In genomic region chr9:122122903-122123632, GRCh38 we compare ENCODE assay signal across 8 cellular contexts. TPM values are rescaled to one million over a fixed set of nuclear protein-coding genes. Genes with fewer than 3 reads are reported as not detected.
DNase-seq lines count a peak whose midpoint lies in the region; ATAC-seq and TF ChIP-seq lines count a peak whose summit lies in the region.

No MANE protein-coding gene starts in this region.

- H3K9me3 Mint-ChIP-seq in Calu3 (ENCODE audit: low read depth, unreplicated experiment) (no peaks in the 10 kb centered on the region), HFFc6 (no peaks in the 10 kb centered on the region), natural killer cell (no peaks in the 10 kb centered on the region)
- H3K9me3 Mint-ChIP-seq in stimulated activated effector memory CD8-positive, alpha-beta T cell treated with anti-CD3 and anti-CD28 coated beads, Interleukin-12 subunit alpha, Interleukin-12 subunit beta, amount 100 ng/mL, for 72 hours = no peaks in the 10 kb centered on the region

- DNase-seq in Calu3 (peak; percentile 70), HFFc6 (peak; percentile 41), NOMO-1 (lab: John Stamatoyannopoulos, UW; ENCODE audit: unreplicated experiment in 2 of 2) (peak; percentile 43 to 52), erythroblast (lab: John Stamatoyannopoulos, UW) (peak; percentile 79 to 89), natural killer cell (peak; percentile 68)
- peak; percentile 44 for DNase-seq in activated CD8-positive, alpha-beta memory T cell treated with anti-CD3 and anti-CD28 coated beads, Interleukin-2, amount 50 U/mL, for 24 hours (ENCODE audit: extremely low read depth)
- peak; percentile 68 to 90 for DNase-seq in stimulated activated effector memory CD8-positive, alpha-beta T cell treated with anti-CD3 and anti-CD28 coated beads, Interleukin-12 subunit alpha, Interleukin-12 subunit beta, amount 100 ng/mL, for 72 hours (ENCODE audit: low spot score in 2 of 2)

- H3K27ac Mint-ChIP-seq in Calu3 (ENCODE audit: unreplicated experiment) (no peak overlapping the region), HFFc6 (no peak overlapping the region), natural killer cell (no peak overlapping the region)
- no peak overlapping the region for H3K27ac Mint-ChIP-seq in stimulated activated effector memory CD8-positive, alpha-beta T cell treated with anti-CD3 and anti-CD28 coated beads, Interleukin-12 subunit alpha, Interleukin-12 subunit beta, amount 100 ng/mL, for 72 hours

- no peak for TF ChIP-seq POLR2A in erythroblast (IDR thresholded peaks at IDR 0.05; ENCODE audit: low read length)

- H3K27me3 Mint-ChIP-seq in Calu3 (ENCODE audit: unreplicated experiment) = peaks cover 39% of the 10 kb centered on the region
- peaks cover 8% of the 10 kb centered on the region; the same call in 1 of the 2 replicates for H3K27me3 Mint-ChIP-seq in HFFc6 (ENCODE audit: insufficient read depth)
- H3K27me3 Mint-ChIP-seq in natural killer cell (ENCODE audit: low read depth in 2 of 2) = peaks cover 13 to 25% of the 10 kb centered on the region in 2 donors

- H3K4me1 Mint-ChIP-seq in Calu3 (ENCODE audit: low read depth, unreplicated experiment) (peaks cover 16% of the 10 kb centered on the region), HFFc6 (ENCODE audit: low read depth) (peaks cover 24% of the 10 kb centered on the region), natural killer cell (peaks cover 14 to 30% of the 10 kb centered on the region in 2 donors)
- H3K4me1 Mint-ChIP-seq in stimulated activated effector memory CD8-positive, alpha-beta T cell treated with anti-CD3 and anti-CD28 coated beads, Interleukin-12 subunit alpha, Interleukin-12 subunit beta, amount 100 ng/mL, for 72 hours = peaks cover 23% of the 10 kb centered on the region

- H3K36me3 Mint-ChIP-seq in Calu3 (ENCODE audit: insufficient read depth, unreplicated experiment) (no peaks in the 10 kb centered on the region), HFFc6 (ENCODE audit: low read depth) (no peaks in the 10 kb centered on the region), natural killer cell (no peaks in the 10 kb centered on the region)
- no peaks in the 10 kb centered on the region for H3K36me3 Mint-ChIP-seq in stimulated activated effector memory CD8-positive, alpha-beta T cell treated with anti-CD3 and anti-CD28 coated beads, Interleukin-12 subunit alpha, Interleukin-12 subunit beta, amount 100 ng/mL, for 72 hours

- H3K4me3 Mint-ChIP-seq in Calu3 (ENCODE audit: low read depth, unreplicated experiment) = no peak overlapping the region
- no peak overlapping the region for H3K4me3 Mint-ChIP-seq in HFFc6
- H3K4me3 Mint-ChIP-seq in natural killer cell = no peak overlapping the region
- no peak overlapping the region for H3K4me3 Mint-ChIP-seq in stimulated activated effector memory CD8-positive, alpha-beta T cell treated with anti-CD3 and anti-CD28 coated beads, Interleukin-12 subunit alpha, Interleukin-12 subunit beta, amount 100 ng/mL, for 72 hours

- intact Hi-C loops in Calu3 (cut with micrococcal nuclease; ENCODE audit: unreplicated experiment) = loop anchor here (1.0 kb wide), 1 partner anchor 24 kb away; no protein-coding TSS in a partner anchor
- intact Hi-C loops in natural killer cell (cut with micrococcal nuclease) = loop anchor here (1.0 to 10.0 kb wide), 2 partner anchors 24 to 142 kb away; partner anchors contain the start of genes MRRF and RBM18

- peak; percentile 85 for TF ChIP-seq CTCF in Calu3 (IDR thresholded peaks at IDR 0.05; ENCODE audit: unreplicated experiment)
- TF ChIP-seq CTCF in HFFc6 (IDR thresholded peaks at IDR 0.05) = peak; percentile 99
- peak; percentile 85 for TF ChIP-seq CTCF in natural killer cell (IDR thresholded peaks at IDR 0.05)

- BruUV-seq in Calu3 (replicated peaks; lab: Mats Ljungman, UMichigan) = no TSS peak

- ATAC-seq in natural killer cell (peak; percentile 73 to 77 (median 73)), HG03457 (IDR thresholded peaks at IDR 0.05; ENCODE audit: unreplicated experiment) (no peak)
- peak; percentile 57 for ATAC-seq in stimulated activated effector memory CD8-positive, alpha-beta T cell treated with anti-CD3 and anti-CD28 coated beads, Interleukin-12 subunit alpha, Interleukin-12 subunit beta, amount 100 ng/mL, for 72 hours

- CTCF ChIA-PET in Calu3 (lab: Charles Lee) = interaction anchor here (0.7 to 6.0 kb wide), 3 partner anchors 24 to 228 kb away, joined by 3 to 44 read pairs (median 4); no protein-coding TSS in a partner anchor

RNA-seq across cellular contexts. Expression of gene TTLL11, which starts 30.0 kb away (rescaled TPM):
- total RNA-seq in Calu3 (2022) = 10.4 and 10.5 TPM in 2 replicates
- total RNA-seq in HFFc6 (2021; fragmentation: NEBNext Ultra II Directional; extraction: Animal tissue kit (Norgen Biotek cat#: 25700)) = 10 to 100 TPM in 1 of 6 experiments, 1 to 10 TPM in 5; 6.9 to 10.2 (median 8.3) TPM
- total RNA-seq in natural killer cell = 1 to 10 TPM; 3.4 to 4.6 (median 3.6) TPM

RNA-seq across cellular contexts. Expression of gene NDUFA8, which starts 36.5 kb away (rescaled TPM):
- total RNA-seq in Calu3 (2022) (33.5 and 38.8 TPM in 2 replicates), natural killer cell (10 to 100 TPM in 2 of 3 donors, 1 to 10 TPM in 1; 6.6 to 15.9 (median 10.8) TPM)
- 10 to 100 TPM; 67.4 to 76.6 (median 72.8) TPM for total RNA-seq in HFFc6 (2021; fragmentation: NEBNext Ultra II Directional; extraction: Animal tissue kit (Norgen Biotek cat#: 25700))

RNA-seq across cellular contexts. Expression of gene MORN5, which starts 36.6 kb away (rescaled TPM):
- total RNA-seq in Calu3 (2022) = not detected in 2 replicates
- not detected for total RNA-seq in HFFc6 (2021; fragmentation: NEBNext Ultra II Directional; extraction: Animal tissue kit (Norgen Biotek cat#: 25700))
- not detected for total RNA-seq in natural killer cell
